18 cellular contexts compared by ENCODE assay signal in genomic region chr10:102313221-102313896, GRCh38.
DNase-seq lines count a peak whose midpoint lies in the region; ATAC-seq, FAIRE-seq and TF ChIP-seq lines count a peak whose summit lies in the region.
"Had no signal": no experiment of that assay in that cellular context is flagged by ENCODE, and none has a peak within 500 bp of the region (broad histone marks: within the 10 kb centered on the region; RNA-seq: fewer than 3 reads in every experiment).

No MANE protein-coding gene starts in this region.

- peak overlapping the region; percentile 6 for H3K9ac ChIP-seq in skeletal muscle satellite cell (ENCODE audit: low read depth, low read length)

- peak; percentile 45 for FAIRE-seq in GM12891 (lab: Jason Lieb, UNC)

- DNase-seq in GM12891 (ENCODE audit: insufficient read length, low spot score) (no peak), left kidney (ENCODE audit: low read depth, low spot score) (peak; percentile 96), HuH-7 (ENCODE audit: low spot score) (no peak), SW480 (ENCODE audit: low spot score) (no peak), hepatic stellate cell (ENCODE audit: low spot score) (no peak)
- DNase-seq: activated CD8-positive, alpha-beta T cell treated with anti-CD3 and anti-CD28 coated beads, Interleukin-2, amount 10 ng/mL, durations not matched to agents 7 days and 5 days; activated naive CD4-positive, alpha-beta T cell treated with anti-CD3 and anti-CD28 coated beads, Interleukin-2, amount 10 ng/mL, durations not matched to agents 7 days and 5 days; C1 segment of cervical spinal cord; GF-D8; midbrain; NCI-H1417; NCI-H526; T-helper 9 cell had no signal

- no peak for ATAC-seq in GM19395 (IDR thresholded peaks at IDR 0.05; ENCODE audit: unreplicated experiment)
- ATAC-seq: activated CD8-positive, alpha-beta T cell treated with anti-CD3 and anti-CD28 coated beads, Interleukin-2, amount 10 ng/mL, durations not matched to agents 7 days and 5 days; sciatic nerve had no signal

- H3K4me2 ChIP-seq in skeletal muscle satellite cell (ENCODE audit: low read length), result peak overlapping the region; percentile 59

- no peaks in the 10 kb centered on the region for H3K9me3 ChIP-seq in skeletal muscle satellite cell (replicated peaks; ENCODE audit: low read length)

- H3K27me3 ChIP-seq in skeletal muscle satellite cell (ENCODE audit: control insufficient read depth, insufficient read depth, low read length), result no peaks in the 10 kb centered on the region

- TF ChIP-seq POLR2A in GM12891 (IDR thresholded peaks at IDR 0.05; ENCODE audit: low read depth, low read length), result no peak

- peaks cover 51% of the 10 kb centered on the region for H3K4me1 ChIP-seq in skeletal muscle satellite cell (ENCODE audit: control insufficient read depth, insufficient read depth, low read length)

- no peak overlapping the region for H3K4me3 ChIP-seq in skeletal muscle satellite cell (ENCODE audit: low read length)

- no peak for TF ChIP-seq CTCF in VCaP (conservative IDR thresholded peaks at IDR 0.05)

- H3K27ac ChIP-seq in VCaP, result peak overlapping the region; percentile 55
- H3K27ac ChIP-seq: RWPE1 had no signal

- H3K36me3 ChIP-seq in skeletal muscle satellite cell (ENCODE audit: insufficient read depth, low read length), result peaks cover 10% of the 10 kb centered on the region

TF ChIP-seq in GM12891, 5 proteins besides CTCF, POLR2A, EP300 and RAD21:
- no peak for TF ChIP-seq POLR2AphosphoS5 (IDR thresholded peaks at IDR 0.05; ENCODE audit: low read depth, low read length)
- no peak for TF ChIP-seq PAX5 (IDR thresholded peaks at IDR 0.05; ENCODE audit: insufficient read depth, low read length, severe bottlenecking)
- no peak for TF ChIP-seq SPI1 (IDR thresholded peaks at IDR 0.05; ENCODE audit: low read depth, low read length)
- TF ChIP-seq POU2F2 (IDR thresholded peaks at IDR 0.05; ENCODE audit: low read depth, low read length), result no peak
- TF ChIP-seq TAF1 (IDR thresholded peaks at IDR 0.05; ENCODE audit: low read depth, low read length), result no peak
TF ChIP-seq in GM12891: peak in this region for 0.
